Comparison of ENCODE assay signal across 1 cellular context in the genomic region with DNA sequence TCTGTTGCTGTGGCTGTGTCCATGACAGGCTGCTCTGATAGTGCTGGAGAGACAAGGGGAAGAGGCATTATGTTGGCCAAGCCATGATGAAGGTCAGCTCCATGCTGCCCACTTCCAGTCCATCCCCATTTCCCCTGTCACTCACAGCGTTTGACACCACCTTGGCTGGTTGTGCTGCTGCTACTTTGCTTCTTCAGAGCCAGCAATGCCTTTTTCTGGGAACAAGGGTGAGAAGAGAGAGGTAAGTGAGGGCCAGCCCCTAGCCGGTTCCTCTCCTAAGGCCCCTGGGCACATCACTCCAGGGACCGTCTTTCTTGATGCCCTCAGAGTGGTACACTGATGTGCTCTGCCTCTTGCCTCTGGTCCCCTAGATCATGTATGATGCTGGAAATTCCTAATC.
TF ChIP-seq lines count a peak whose summit lies in the region.

No MANE protein-coding gene starts in this region.

TF ChIP-seq in WTC11, 78 proteins besides CTCF, POLR2A, EP300 and RAD21:
- TF ChIP-seq ZNF138 (CRISPR knock-in tag; conservative IDR thresholded peaks at IDR 0.05) (no peak), ATF6 (CRISPR knock-in tag; IDR thresholded peaks at IDR 0.05) (no peak), FOXP4 (CRISPR knock-in tag; IDR thresholded peaks at IDR 0.05) (no peak), NFE2L1 (CRISPR knock-in tag; IDR thresholded peaks at IDR 0.05) (no peak), USF2 (CRISPR knock-in tag; IDR thresholded peaks at IDR 0.05) (no peak), EMX1 (CRISPR knock-in tag; IDR thresholded peaks at IDR 0.05) (no peak)
